19 cellular contexts compared by ENCODE assay signal in genomic region chr18:13488281-13488929, GRCh38.
A peak's percentile ranks its signal among the peaks of the same experiment; 100 is the strongest.
DNase-seq lines count a peak whose midpoint lies in the region; ATAC-seq and TF ChIP-seq lines count a peak whose summit lies in the region.
"Had no signal": no experiment of that assay in that cellular context is flagged by ENCODE, and none has a peak within 500 bp of the region (broad histone marks: within the 10 kb centered on the region; RNA-seq: fewer than 3 reads in every experiment).

No MANE protein-coding gene starts in this region.

- CTCF ChIA-PET in CD4-positive, alpha-beta T cell (lab: Charles Lee) = no interaction called here

- TF ChIP-seq CTCF in CD4-positive, alpha-beta T cell (IDR thresholded peaks at IDR 0.05) = no peak
- TF ChIP-seq CTCF in mesothelial cell of epicardium (IDR thresholded peaks at IDR 0.05; ENCODE audit: unreplicated experiment) = no peak

- H3K36me3 Mint-ChIP-seq in activated naive CD4-positive, alpha-beta T cell treated with anti-CD3 and anti-CD28 coated beads, Interleukin-2, amount 50 U/mL, for 24 hours = peaks cover 6% of the 10 kb centered on the region
- peaks cover 73% of the 10 kb centered on the region for H3K36me3 Mint-ChIP-seq in CD4-positive, alpha-beta T cell (ENCODE audit: low read depth)
- H3K36me3 Mint-ChIP-seq in central memory CD8-positive, alpha-beta T cell (ENCODE audit: insufficient read depth) = peaks cover 8% of the 10 kb centered on the region
- peaks cover 5% of the 10 kb centered on the region for H3K36me3 Mint-ChIP-seq in stimulated activated effector memory CD8-positive, alpha-beta T cell treated with anti-CD3 and anti-CD28 coated beads, Interleukin-12 subunit alpha, Interleukin-12 subunit beta, amount 100 ng/mL, for 72 hours
- H3K36me3 Mint-ChIP-seq in mesothelial cell of epicardium = no peaks in the 10 kb centered on the region

- no peak overlapping the region for H3K27ac ChIP-seq in CD4-positive, alpha-beta T cell (ENCODE audit: low read depth, low read length)
- H3K27ac ChIP-seq: A549, GM23248 had no signal

- POLR2A ChIA-PET in CD4-positive, alpha-beta T cell (lab: Charles Lee) = no interaction called here

- H3K9me3 ChIP-seq in CD4-positive, alpha-beta T cell (ENCODE audit: control insufficient read depth, low read length) = no peaks in the 10 kb centered on the region
- H3K9me3 ChIP-seq: A549, HAP-1 had no signal

- H3K27me3 Mint-ChIP-seq in activated naive CD4-positive, alpha-beta T cell treated with anti-CD3 and anti-CD28 coated beads, Interleukin-2, amount 50 U/mL, for 24 hours = no peaks in the 10 kb centered on the region
- H3K27me3 Mint-ChIP-seq in CD4-positive, alpha-beta T cell = no peaks in the 10 kb centered on the region
- no peaks in the 10 kb centered on the region for H3K27me3 Mint-ChIP-seq in central memory CD8-positive, alpha-beta T cell
- H3K27me3 Mint-ChIP-seq in mesothelial cell of epicardium (ENCODE audit: low read depth) = no peaks in the 10 kb centered on the region

- peak overlapping the region; percentile 74 for H3K27ac Mint-ChIP-seq in activated naive CD4-positive, alpha-beta T cell treated with anti-CD3 and anti-CD28 coated beads, Interleukin-2, amount 50 U/mL, for 24 hours
- H3K27ac Mint-ChIP-seq in CD4-positive, alpha-beta T cell = peak overlapping the region; percentile 56
- peak overlapping the region; percentile 95 for H3K27ac Mint-ChIP-seq in central memory CD8-positive, alpha-beta T cell (ENCODE audit: low read depth)
- H3K27ac Mint-ChIP-seq in stimulated activated effector memory CD8-positive, alpha-beta T cell treated with anti-CD3 and anti-CD28 coated beads, Interleukin-12 subunit alpha, Interleukin-12 subunit beta, amount 100 ng/mL, for 72 hours = peak overlapping the region; percentile 20
- H3K27ac Mint-ChIP-seq in mesothelial cell of epicardium = no peak overlapping the region

- ATAC-seq in CD4-positive, alpha-beta T cell (ENCODE audit: poor library complexity) = no peak
- ATAC-seq in central memory CD8-positive, alpha-beta T cell (replicated peaks; ENCODE audit: extremely low read depth, poor library complexity, severe bottlenecking) = no peak
- ATAC-seq in stimulated activated effector memory CD8-positive, alpha-beta T cell treated with anti-CD3 and anti-CD28 coated beads, Interleukin-12 subunit alpha, Interleukin-12 subunit beta, amount 100 ng/mL, for 72 hours = no peak
- ATAC-seq: A549 had no signal

- H3K4me1 Mint-ChIP-seq in activated naive CD4-positive, alpha-beta T cell treated with anti-CD3 and anti-CD28 coated beads, Interleukin-2, amount 50 U/mL, for 24 hours = peaks cover 24% of the 10 kb centered on the region
- H3K4me1 Mint-ChIP-seq in CD4-positive, alpha-beta T cell (ENCODE audit: low read depth) = peaks cover 23% of the 10 kb centered on the region
- peaks cover 24% of the 10 kb centered on the region for H3K4me1 Mint-ChIP-seq in central memory CD8-positive, alpha-beta T cell
- H3K4me1 Mint-ChIP-seq in stimulated activated effector memory CD8-positive, alpha-beta T cell treated with anti-CD3 and anti-CD28 coated beads, Interleukin-12 subunit alpha, Interleukin-12 subunit beta, amount 100 ng/mL, for 72 hours = peaks cover 6% of the 10 kb centered on the region
- H3K4me1 Mint-ChIP-seq in mesothelial cell of epicardium = no peaks in the 10 kb centered on the region

- intact Hi-C loops in CD4-positive, alpha-beta T cell (cut with DNase I, micrococcal nuclease) = no loop called here

- no peak overlapping the region for H3K4me3 Mint-ChIP-seq in activated naive CD4-positive, alpha-beta T cell treated with anti-CD3 and anti-CD28 coated beads, Interleukin-2, amount 50 U/mL, for 24 hours
- no peak overlapping the region for H3K4me3 Mint-ChIP-seq in CD4-positive, alpha-beta T cell
- no peak overlapping the region for H3K4me3 Mint-ChIP-seq in central memory CD8-positive, alpha-beta T cell
- no peak overlapping the region for H3K4me3 Mint-ChIP-seq in stimulated activated effector memory CD8-positive, alpha-beta T cell treated with anti-CD3 and anti-CD28 coated beads, Interleukin-12 subunit alpha, Interleukin-12 subunit beta, amount 100 ng/mL, for 72 hours
- H3K4me3 Mint-ChIP-seq in mesothelial cell of epicardium = no peak overlapping the region

- no peaks in the 10 kb centered on the region for H3K27me3 ChIP-seq in CD4-positive, alpha-beta T cell (ENCODE audit: control insufficient read depth, insufficient read depth, low read length)

- H3K9me3 Mint-ChIP-seq in activated naive CD4-positive, alpha-beta T cell treated with anti-CD3 and anti-CD28 coated beads, Interleukin-2, amount 50 U/mL, for 24 hours = no peaks in the 10 kb centered on the region
- H3K9me3 Mint-ChIP-seq in CD4-positive, alpha-beta T cell = no peaks in the 10 kb centered on the region
- no peaks in the 10 kb centered on the region for H3K9me3 Mint-ChIP-seq in central memory CD8-positive, alpha-beta T cell
- H3K9me3 Mint-ChIP-seq in stimulated activated effector memory CD8-positive, alpha-beta T cell treated with anti-CD3 and anti-CD28 coated beads, Interleukin-12 subunit alpha, Interleukin-12 subunit beta, amount 100 ng/mL, for 72 hours = no peaks in the 10 kb centered on the region
- no peaks in the 10 kb centered on the region for H3K9me3 Mint-ChIP-seq in mesothelial cell of epicardium

- no peak for DNase-seq in activated naive CD4-positive, alpha-beta T cell treated with anti-CD3 and anti-CD28 coated beads, Interleukin-2, amount 50 U/mL, for 16 hours
- no peak for DNase-seq in CD4-positive, alpha-beta T cell
- no peak for DNase-seq in central memory CD8-positive, alpha-beta T cell (ENCODE audit: low spot score in 2 of 2)
- no peak for DNase-seq in stimulated activated effector memory CD8-positive, alpha-beta T cell treated with anti-CD3 and anti-CD28 coated beads, Interleukin-12 subunit alpha, Interleukin-12 subunit beta, amount 100 ng/mL, for 72 hours (ENCODE audit: low spot score in 2 of 2)
- DNase-seq in T-helper 1 cell (no peak), mesothelial cell of epicardium (ENCODE audit: low spot score in 2 of 2, unreplicated experiment in 2 of 2) (no peak)
- DNase-seq: GDM1, GM23248, KG1, NCI-H1417 treated with DMSO at 0.1 percent for 48 hours, NCI-H187 treated with DMSO at 0.1 percent for 48 hours, NCI-H226, NCI-H524, NCI-H82, OCI-M1, SHP77 had no signal
